ENCODE assay signal across 8 cellular contexts in genomic region chr20:62366370-62367135, GRCh38. TPM values are rescaled to one million over a fixed set of nuclear protein-coding genes. Genes with fewer than 3 reads are reported as not detected.
DNase-seq lines count a peak whose midpoint lies in the region; ATAC-seq and TF ChIP-seq lines count a peak whose summit lies in the region.

No MANE protein-coding gene starts in this region.

- peak overlapping the region; percentile 71 for H3K14ac ChIP-seq in neuronal stem cell (ENCODE audit: low read length)

- no peak overlapping the region for H4K8ac ChIP-seq in neuronal stem cell (ENCODE audit: low read depth, low read length)

- no peaks in the 10 kb centered on the region for H3K9me2 ChIP-seq in GM23338 (ENCODE audit: insufficient read depth)
- no peaks in the 10 kb centered on the region for H3K9me2 ChIP-seq in OCI-LY7 (ENCODE audit: insufficient read depth, low read length)

- peak overlapping the region; percentile 97 for H3K4me2 ChIP-seq in GM23338
- H3K4me2 ChIP-seq in OCI-LY7 (ENCODE audit: low read length), result peak overlapping the region; percentile 86
- peak overlapping the region; percentile 64 for H3K4me2 ChIP-seq in fibroblast of lung (ENCODE audit: extremely low read depth, insufficient read depth, low read length)
- peak overlapping the region; percentile 97 for H3K4me2 ChIP-seq in neuronal stem cell (ENCODE audit: insufficient read depth, low read length, poor library complexity, severe bottlenecking)

- intact Hi-C loops in OCI-LY7 (cut with micrococcal nuclease; ENCODE audit: unreplicated experiment), result loop anchor here (1.0 to 5.0 kb wide), 3 partner anchors 27 to 64 kb away; partner anchors contain the start of gene ADRM1

- H4K20me1 ChIP-seq in GM23338 (replicated peaks; ENCODE audit: insufficient read depth) (peaks cover 6% of the 10 kb centered on the region), OCI-LY7 (ENCODE audit: insufficient read depth, low read length) (no peaks in the 10 kb centered on the region), fibroblast of lung (ENCODE audit: control insufficient read depth, extremely low read depth, insufficient read depth, low read length) (no peaks in the 10 kb centered on the region)

- H3K4me3 ChIP-seq in GM23338 (peak overlapping the region; percentile 88), OCI-LY7 (ENCODE audit: low read depth, low read length, poor library complexity, severe bottlenecking) (peak overlapping the region; percentile 92), fibroblast of lung (replicated peaks in 1 of 4; ENCODE audit: control extremely low read depth in 1 of 4, insufficient read depth in 1 of 4, low read depth in 3 of 4, low read length in 4 of 4) (peak overlapping the region; percentile 48 to 85 (median 74)), neuronal stem cell (ENCODE audit: low read length in 2 of 2) (peak overlapping the region; percentile 66 to 91)

- peaks cover 3% of the 10 kb centered on the region; the same call in 2 of the 3 replicates for H3K36me3 Mint-ChIP-seq in GM23338 (ENCODE audit: low read depth)

- no peak overlapping the region for H4K91ac ChIP-seq in neuronal stem cell (ENCODE audit: low read depth, low read length, poor library complexity)

- H3F3A ChIP-seq in GM23338 (replicated peaks; ENCODE audit: low read depth), result peaks cover 33% of the 10 kb centered on the region

- H3K4me1 ChIP-seq in GM23338 (ENCODE audit: insufficient read depth), result peaks cover 62% of the 10 kb centered on the region
- H3K4me1 ChIP-seq in OCI-LY7 (ENCODE audit: insufficient read depth, low read length, poor library complexity, severe bottlenecking), result peaks cover 52% of the 10 kb centered on the region
- H3K4me1 ChIP-seq in fibroblast of lung (ENCODE audit: control insufficient read depth, extremely low read depth, insufficient read depth, low read length), result peaks cover 36% of the 10 kb centered on the region
- H3K4me1 ChIP-seq in neuronal stem cell (ENCODE audit: control insufficient read depth in 2 of 2, insufficient read depth in 1 of 2, low read depth in 1 of 2, low read length in 2 of 2), result peaks cover 51 to 74% of the 10 kb centered on the region in 2 donors

- ATAC-seq in GM23338 (peak; percentile 28), HG02763 (IDR thresholded peaks at IDR 0.05; ENCODE audit: unreplicated experiment) (no peak), omental fat pad (ENCODE audit: low FRiP score) (no peak)

- peak overlapping the region; percentile 31 for H3K23ac ChIP-seq in neuronal stem cell (ENCODE audit: low read depth, low read length, poor library complexity)

- no peak overlapping the region for H2AFZ ChIP-seq in GM23338
- H2AFZ ChIP-seq in OCI-LY7 (ENCODE audit: low read length), result peak overlapping the region; percentile 49
- no peak overlapping the region for H2AFZ ChIP-seq in fibroblast of lung (ENCODE audit: low read length)
- peak overlapping the region; percentile 89 for H2AFZ ChIP-seq in neuronal stem cell (ENCODE audit: low read length)

- peak overlapping the region; percentile 98 for H3K18ac ChIP-seq in neuronal stem cell (ENCODE audit: low read length)

- no peak overlapping the region for H3K27ac Mint-ChIP-seq in GM23338

- H2BK15ac ChIP-seq in neuronal stem cell (ENCODE audit: low read length), result peak overlapping the region; percentile 97

- no peaks in the 10 kb centered on the region for H3K9me3 Mint-ChIP-seq in GM23338

- H3K9ac ChIP-seq in fibroblast of lung (ENCODE audit: insufficient read depth, low read length) (peak overlapping the region; percentile 53), neuronal stem cell (ENCODE audit: low read depth, low read length, poor library complexity) (peak overlapping the region; percentile 84)

- peaks cover 48% of the 10 kb centered on the region for H3K4me1 Mint-ChIP-seq in GM23338

- H3K36me3 ChIP-seq in GM23338 (ENCODE audit: insufficient read depth), result no peaks in the 10 kb centered on the region
- H3K36me3 ChIP-seq in OCI-LY7 (ENCODE audit: insufficient read depth, low read length), result no peaks in the 10 kb centered on the region
- H3K36me3 ChIP-seq in fibroblast of lung (ENCODE audit: control insufficient read depth, insufficient read depth, low read length), result peaks cover 5% of the 10 kb centered on the region
- H3K36me3 ChIP-seq in neuronal stem cell (replicated peaks in 1 of 2; ENCODE audit: control insufficient read depth in 2 of 2, insufficient read depth in 2 of 2, low read length in 2 of 2), result peaks cover 4 to 7% of the 10 kb centered on the region in 2 donors

- no peak overlapping the region for H2BK120ac ChIP-seq in neuronal stem cell (ENCODE audit: low read depth, low read length)

- TF ChIP-seq CTCF in GM23338 (conservative IDR thresholded peaks at IDR 0.05; ENCODE audit: low read depth in 2 of 2) (no peak), OCI-LY7 (conservative IDR thresholded peaks at IDR 0.05; ENCODE audit: low read length) (no peak), fibroblast of lung (conservative IDR thresholded peaks at IDR 0.05 in 1 of 2, IDR thresholded peaks at IDR 0.05 in 1 of 2; ENCODE audit: low read depth in 1 of 2, low read length in 2 of 2) (no peak), omental fat pad (IDR thresholded peaks at IDR 0.05) (no peak)

- peak overlapping the region; percentile 67 for H3K4me3 Mint-ChIP-seq in GM23338

- peak overlapping the region; percentile 99 for H3K27ac ChIP-seq in GM23338 (ENCODE audit: low read depth)
- peak overlapping the region; percentile 56 for H3K27ac ChIP-seq in OCI-LY7 (ENCODE audit: low read depth, low read length, poor library complexity, severe bottlenecking)
- no peak overlapping the region for H3K27ac ChIP-seq in fibroblast of lung (ENCODE audit: insufficient read depth, low read length)
- peak overlapping the region; percentile 72 for H3K27ac ChIP-seq in neuronal stem cell (replicated peaks; ENCODE audit: low read length)

- CTCF ChIA-PET in OCI-LY7 (lab: Charles Lee; ENCODE audit: unreplicated experiment), result no interaction called here

- H3K9me3 ChIP-seq in OCI-LY7 (ENCODE audit: low read length) (no peaks in the 10 kb centered on the region), fibroblast of lung (ENCODE audit: control insufficient read depth, insufficient read depth, low read depth, low read length) (no peaks in the 10 kb centered on the region), neuronal stem cell (replicated peaks in 1 of 2; ENCODE audit: control insufficient read depth in 2 of 2, insufficient read depth in 1 of 2, low read depth in 1 of 2, low read length in 2 of 2) (no peaks in the 10 kb centered on the region)

- H3K27me3 ChIP-seq in GM23338 (ENCODE audit: insufficient read depth) (no peaks in the 10 kb centered on the region), fibroblast of lung (ENCODE audit: control insufficient read depth, insufficient read depth, low read length) (no peaks in the 10 kb centered on the region), neuronal stem cell (ENCODE audit: control insufficient read depth in 3 of 3, insufficient read depth in 3 of 3, low read depth in 1 of 3, low read length in 3 of 3) (no peaks in the 10 kb centered on the region)

- H2BK12ac ChIP-seq in neuronal stem cell (ENCODE audit: low read length), result no peak overlapping the region

- H3K79me1 ChIP-seq in neuronal stem cell (ENCODE audit: low read depth, low read length), result peaks cover 20% of the 10 kb centered on the region

- no TSS peak for BruUV-seq in OCI-LY7 (replicated peaks; lab: Mats Ljungman, UMichigan)

- peaks cover 26% of the 10 kb centered on the region for H3K27me3 Mint-ChIP-seq in GM23338 (ENCODE audit: insufficient read depth, low read depth, poor library complexity)

- POLR2A ChIA-PET in OCI-LY7 (lab: Charles Lee), result interaction anchor here (0.6 to 0.9 kb wide), 4 partner anchors 19 to 426 kb away, joined by 3 to 4 read pairs (median 3); no protein-coding TSS in a partner anchor

- peak overlapping the region; percentile 98 for H2AK5ac ChIP-seq in neuronal stem cell (ENCODE audit: low read depth, low read length)

- DNase-seq in GM23338 (ENCODE audit: low spot score), result peak; percentile 91
- DNase-seq in OCI-LY7 (ENCODE audit: low spot score), result peak; percentile 45
- no peak for DNase-seq in fibroblast of lung (ENCODE audit: low read depth in 2 of 2)
- DNase-seq in neuronal stem cell (ENCODE audit: low spot score), result peak; percentile 66
- DNase-seq in cerebellar nuclear complex (lab: John Stamatoyannopoulos, UW), result no peak
- DNase-seq in omental fat pad (ENCODE audit: low spot score), result no peak
- DNase-seq in stimulated activated CD8-positive, alpha-beta memory T cell treated with anti-CD3 and anti-CD28 coated beads, Interleukin-4, amount 100 ng/mL, for 48 hours, result no peak

- H2BK5ac ChIP-seq in neuronal stem cell (ENCODE audit: low read length), result peak overlapping the region; percentile 95

- no CpG with 5 or more reads among the region's 72 CpGs for WGBS in neuronal stem cell (ENCODE audit: extremely low coverage in 2 of 2, insufficient read length in 2 of 2, insufficient replicate concordance in 1 of 2), 2 donors

- no peak overlapping the region for H3K4ac ChIP-seq in neuronal stem cell (ENCODE audit: low read length)

- H3K79me2 ChIP-seq in GM23338 (replicated peaks; ENCODE audit: insufficient read depth), result peaks cover 49% of the 10 kb centered on the region
- H3K79me2 ChIP-seq in OCI-LY7 (ENCODE audit: insufficient read depth, low read depth, low read length), result no peaks in the 10 kb centered on the region
- H3K79me2 ChIP-seq in fibroblast of lung (ENCODE audit: control insufficient read depth, insufficient read depth, low read length), result peaks cover 5% of the 10 kb centered on the region

RNA-seq across cellular contexts. Expression of gene LAMA5, which starts 0.6 kb away (rescaled TPM):
- 215 and 298 TPM in 2 replicates for total RNA-seq in GM23338 (2014; rRNA removed; shearing (Covaris generic))
- polyA plus RNA-seq in GM23338 (2016; fragmentation: Nextera tagmentation; extraction: Ambion mirVana), result 192 and 201 TPM in 2 replicates
- 53.3 and 59.3 TPM in 2 replicates for total RNA-seq in OCI-LY7 (2014; rRNA removed; shearing (Covaris generic))
- total RNA-seq in OCI-LY7 (2022), result 144 and 162 TPM in 2 replicates
- total RNA-seq in fibroblast of lung, result 47.0 and 81.6 TPM in 2 replicates
- polyA plus RNA-seq in fibroblast of lung, result 1.5 and 4.3 TPM in 2 replicates
- 22.0 and 58.2 TPM in 2 replicates for polyA plus RNA-seq in fibroblast of lung (2012)
- polyA minus RNA-seq in fibroblast of lung (ENCODE audit: low replicate concordance), result 6.9 and 17.3 TPM in 2 replicates
- polyA plus RNA-seq in neuronal stem cell (2013, experiment 1 of 2), result 59.5 TPM
- polyA plus RNA-seq in neuronal stem cell (2013, experiment 2 of 2), result 57.4 TPM
- total RNA-seq in omental fat pad, result 100 to 1,000 TPM in 1 of 4 donors, 10 to 100 TPM in 3; 45.5 to 115 (median 62.5) TPM

RNA-seq across cellular contexts. Expression of gene RPS21, which starts 20.4 kb away (rescaled TPM):
- total RNA-seq in GM23338 (2014; rRNA removed; shearing (Covaris generic)), result 759 and 964 TPM in 2 replicates
- polyA plus RNA-seq in GM23338 (2016; fragmentation: Nextera tagmentation; extraction: Ambion mirVana) (2,298 and 2,471 TPM in 2 replicates), fibroblast of lung (2,081 and 2,825 TPM in 2 replicates)
- total RNA-seq in OCI-LY7 (2014; rRNA removed; shearing (Covaris generic)), result 2,092 and 3,376 TPM in 2 replicates
- total RNA-seq in OCI-LY7 (2022) (2,373 and 2,571 TPM in 2 replicates), fibroblast of lung (718 and 867 TPM in 2 replicates), omental fat pad (1,000 to 10,000 TPM; 1,582 to 2,182 (median 2,056) TPM)
- polyA plus RNA-seq in fibroblast of lung (2012), result 3,514 and 3,924 TPM in 2 replicates
- 272 and 495 TPM in 2 replicates for polyA minus RNA-seq in fibroblast of lung (ENCODE audit: low replicate concordance)
- 3,158 TPM for polyA plus RNA-seq in neuronal stem cell (2013, experiment 1 of 2)
- polyA plus RNA-seq in neuronal stem cell (2013, experiment 2 of 2), result 3,117 TPM

RNA-seq across cellular contexts. Expression of gene CABLES2, which starts 40.5 kb away (rescaled TPM):
- total RNA-seq in GM23338 (2014; rRNA removed; shearing (Covaris generic)), result 12.6 and 12.7 TPM in 2 replicates
- 4.3 and 5.1 TPM in 2 replicates for polyA plus RNA-seq in GM23338 (2016; fragmentation: Nextera tagmentation; extraction: Ambion mirVana)
- total RNA-seq in OCI-LY7 (2014; rRNA removed; shearing (Covaris generic)), result 11.1 and 14.8 TPM in 2 replicates
- total RNA-seq in OCI-LY7 (2022), result 22.5 and 23.3 TPM in 2 replicates
- total RNA-seq in fibroblast of lung, result 0.51 and 0.66 TPM in 2 replicates
- polyA plus RNA-seq in fibroblast of lung, result 2.9 and 4.4 TPM in 2 replicates
- 3.4 and 5.3 TPM in 2 replicates for polyA plus RNA-seq in fibroblast of lung (2012)
- polyA minus RNA-seq in fibroblast of lung (ENCODE audit: low replicate concordance), result 7.4 and 8.2 TPM in 2 replicates
- 15.0 TPM for polyA plus RNA-seq in neuronal stem cell (2013, experiment 1 of 2)
- polyA plus RNA-seq in neuronal stem cell (2013, experiment 2 of 2), result 14.9 TPM
- total RNA-seq in omental fat pad, result 1 to 10 TPM; 1.5 to 2.8 (median 2.5) TPM

Comparison
In these comparisons a context has a peak if more than half of its experiments do, and no peak if none do; other contexts are left out.
1. DNase-seq: peak in GM23338 (single experiment), OCI-LY7 (single experiment) and neuronal stem cell (single experiment); none in fibroblast of lung (0 of 2), cerebellar nuclear complex (0 of 2), omental fat pad (single experiment) and stimulated activated CD8-positive, alpha-beta memory T cell treated with anti-CD3 and anti-CD28 coated beads, Interleukin-4, amount 100 ng/mL, for 48 hours (single experiment).
2. H2AFZ ChIP-seq: peak in OCI-LY7 (single experiment) and neuronal stem cell (single experiment); none in GM23338 (single experiment) and fibroblast of lung (single experiment).
3. Peak in every context shown above with its lines, with median percentiles within 50 percentile points of each other: H3K4me2 ChIP-seq and H3K4me3 ChIP-seq.